ENCODE assay signal across 16 cellular contexts in the genomic region with DNA sequence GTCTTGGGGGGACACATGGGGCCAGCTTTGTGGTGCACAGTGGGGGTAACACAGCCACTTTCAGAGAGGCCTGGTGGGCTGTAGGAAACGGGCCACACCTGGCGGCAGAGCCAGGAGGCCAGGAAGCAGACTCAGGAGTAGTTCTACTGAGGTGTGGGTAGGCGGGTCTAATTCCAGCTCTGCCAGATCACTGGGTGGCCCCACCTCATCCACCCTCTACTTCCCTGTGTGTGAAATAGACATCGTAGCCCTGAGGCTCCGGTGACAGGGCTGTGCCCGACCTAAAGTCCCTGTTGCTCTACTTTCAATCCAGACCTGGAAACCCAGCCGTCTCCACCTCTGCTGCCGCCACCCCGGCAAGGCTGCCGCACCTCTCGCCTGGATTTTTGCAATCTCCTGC. TPM values are rescaled to one million over a fixed set of nuclear protein-coding genes. Genes with fewer than 3 reads are reported as not detected.
DNase-seq lines count a peak whose midpoint lies in the region; ATAC-seq and TF ChIP-seq lines count a peak whose summit lies in the region.
"Had no signal": no experiment of that assay in that cellular context is flagged by ENCODE, and none has a peak within 500 bp of the region (broad histone marks: within the 10 kb centered on the region; RNA-seq: fewer than 3 reads in every experiment).

No MANE protein-coding gene starts in this region.

- intact Hi-C loops in Right ventricle myocardium inferior (cut with DNase I) (no loop called here), cardiac septum (cut with DNase I) (no loop called here), colonic mucosa (cut with DNase I) (no loop called here)

- H3K27ac Mint-ChIP-seq in type B pancreatic cell = peak overlapping the region; percentile 95
- H3K27ac Mint-ChIP-seq in activated naive CD8-positive, alpha-beta T cell treated with anti-CD3 and anti-CD28 coated beads for 36 hours = no peak overlapping the region

- H3K4me1 ChIP-seq in colonic mucosa = peaks cover 21% of the 10 kb centered on the region
- H3K4me1 ChIP-seq in mucosa of stomach (ENCODE audit: control insufficient read depth, insufficient read depth, low read length) = peaks cover 52% of the 10 kb centered on the region

- H3K27me3 ChIP-seq in colonic mucosa (peaks cover 31% of the 10 kb centered on the region), mucosa of stomach (ENCODE audit: control insufficient read depth, insufficient read depth, low read length) (peaks cover 56% of the 10 kb centered on the region)

- H3K4me3 ChIP-seq in colonic mucosa (no peak overlapping the region), mucosa of stomach (ENCODE audit: low read length) (no peak overlapping the region)

- no peaks in the 10 kb centered on the region for H3K36me3 Mint-ChIP-seq in type B pancreatic cell
- peaks cover 7% of the 10 kb centered on the region for H3K36me3 Mint-ChIP-seq in activated naive CD8-positive, alpha-beta T cell treated with anti-CD3 and anti-CD28 coated beads for 36 hours

- no peaks in the 10 kb centered on the region for H3K9me3 Mint-ChIP-seq in type B pancreatic cell
- no peaks in the 10 kb centered on the region for H3K9me3 Mint-ChIP-seq in activated naive CD8-positive, alpha-beta T cell treated with anti-CD3 and anti-CD28 coated beads for 36 hours
- H3K9me3 Mint-ChIP-seq: H9 had no signal

- H3K27me3 Mint-ChIP-seq in type B pancreatic cell = peaks cover 31% of the 10 kb centered on the region
- H3K27me3 Mint-ChIP-seq in activated naive CD8-positive, alpha-beta T cell treated with anti-CD3 and anti-CD28 coated beads for 36 hours = peaks cover 32% of the 10 kb centered on the region

- H3K9ac ChIP-seq in colonic mucosa (ENCODE audit: low read depth in 2 of 2, low read length in 2 of 2) = peak overlapping the region in 1 of 2 donors; percentile 38
- H3K9ac ChIP-seq in mucosa of stomach (ENCODE audit: low read length) = peak overlapping the region; percentile 37

- H3K9me3 ChIP-seq in colonic mucosa = no peaks in the 10 kb centered on the region
- no peaks in the 10 kb centered on the region for H3K9me3 ChIP-seq in mucosa of stomach (ENCODE audit: control insufficient read depth, low read length)

- H3K27ac ChIP-seq in colonic mucosa = no peak overlapping the region

- H3K36me3 ChIP-seq in colonic mucosa (no peaks in the 10 kb centered on the region), mucosa of stomach (ENCODE audit: control insufficient read depth, insufficient read depth, low read length) (no peaks in the 10 kb centered on the region)

- DNase-seq in Right ventricle myocardium inferior (ENCODE audit: missing footprints) (peak; percentile 5), cardiac septum (ENCODE audit: low spot score) (no peak), colonic mucosa (peak; percentile 36), type B pancreatic cell (ENCODE audit: extremely low spot score, unreplicated experiment) (no peak), HK-2 (ENCODE audit: unreplicated experiment) (no peak), HCEC 1CT (no peak)
- DNase-seq in activated naive CD8-positive, alpha-beta T cell treated with anti-CD3 and anti-CD28 coated beads for 36 hours = no peak
- DNase-seq: 8988T, C1 segment of cervical spinal cord, NCI-H1436 treated with DMSO at 0.1 percent for 48 hours, NCI-H2081, NCI-H226, NCI-H526 treated with DMSO at 0.1 percent for 48 hours, Right ventricle myocardium superior had no signal

- TF ChIP-seq CTCF in colonic mucosa (IDR thresholded peaks at IDR 0.05) (no peak), type B pancreatic cell (conservative IDR thresholded peaks at IDR 0.05) (no peak)

- peak overlapping the region; percentile 68 for H3K4me3 Mint-ChIP-seq in type B pancreatic cell
- H3K4me3 Mint-ChIP-seq in activated naive CD8-positive, alpha-beta T cell treated with anti-CD3 and anti-CD28 coated beads for 36 hours = no peak overlapping the region
- H3K4me3 Mint-ChIP-seq: H9 had no signal

- H3K4me1 Mint-ChIP-seq in type B pancreatic cell (ENCODE audit: unreplicated experiment) = peaks cover 19% of the 10 kb centered on the region
- H3K4me1 Mint-ChIP-seq in activated naive CD8-positive, alpha-beta T cell treated with anti-CD3 and anti-CD28 coated beads for 36 hours = peaks cover 14% of the 10 kb centered on the region

- no peak for ATAC-seq in Right ventricle myocardium inferior

RNA-seq across cellular contexts. Expression of a gene that starts 4.0 kb away (rescaled TPM):
- total RNA-seq in Right ventricle myocardium inferior = not detected
- total RNA-seq in cardiac septum = not detected
- under 1 TPM in 1 of 2 donors, not detected in 1; 0.07 TPM for total RNA-seq in colonic mucosa
- 0.56 and 1.3 TPM in 2 replicates for total RNA-seq in type B pancreatic cell (ENCODE audit: low replicate concordance)
- total RNA-seq in activated naive CD8-positive, alpha-beta T cell treated with anti-CD3 and anti-CD28 coated beads for 36 hours = under 1 TPM in 1 of 2 experiments, not detected in 1; 0.24 TPM
- total RNA-seq: Right ventricle myocardium superior had no signal

RNA-seq across cellular contexts. Expression of a gene that starts 21.3 kb away (rescaled TPM):
- total RNA-seq in Right ventricle myocardium inferior = 14.2 TPM
- total RNA-seq in cardiac septum = 19.9 TPM
- 10 to 100 TPM; 17.2 to 35.2 TPM for total RNA-seq in colonic mucosa
- total RNA-seq in type B pancreatic cell (ENCODE audit: low replicate concordance) = 36.7 and 41.3 TPM in 2 replicates
- total RNA-seq in activated naive CD8-positive, alpha-beta T cell treated with anti-CD3 and anti-CD28 coated beads for 36 hours = 10 to 100 TPM; 19.8 to 22.9 TPM

RNA-seq across cellular contexts. Expression of a gene that starts 21.8 kb away (rescaled TPM):
- 5.2 TPM for total RNA-seq in Right ventricle myocardium inferior
- 5.0 TPM for total RNA-seq in cardiac septum
- total RNA-seq in colonic mucosa = 10 to 100 TPM; 10.4 to 15.9 TPM
- 9.2 and 10.2 TPM in 2 replicates for total RNA-seq in type B pancreatic cell (ENCODE audit: low replicate concordance)
- total RNA-seq in activated naive CD8-positive, alpha-beta T cell treated with anti-CD3 and anti-CD28 coated beads for 36 hours = 10 to 100 TPM; 10.5 to 13.3 TPM

Comparison
In these comparisons a context has a peak if more than half of its experiments do, and no peak if none do; other contexts are left out.
1. DNase-seq: peak in Right ventricle myocardium inferior (single experiment) and colonic mucosa (single experiment); none in cardiac septum (single experiment), type B pancreatic cell (single experiment), activated naive CD8-positive, alpha-beta T cell treated with anti-CD3 and anti-CD28 coated beads for 36 hours (single experiment), HK-2 (single experiment) and HCEC 1CT (single experiment).